24 cellular contexts compared by ENCODE assay signal in genomic region chr4:166735553-166735952, GRCh38.
"Had no signal": no experiment of that assay in that cellular context is flagged by ENCODE, and none has a peak within 500 bp of the region (broad histone marks: within the 10 kb centered on the region; RNA-seq: fewer than 3 reads in every experiment).

No MANE protein-coding gene starts in this region.

- FAIRE-seq: endothelial cell of umbilical vein, kidney had no signal

- H3K4me1 ChIP-seq: esophagus muscularis mucosa, foreskin keratinocyte, gastroesophageal sphincter, heart left ventricle, left lung, lower lobe of right lung had no signal

- H2AFZ ChIP-seq: hepatocyte had no signal

- H3K9me3 ChIP-seq: esophagus muscularis mucosa, gastroesophageal sphincter, heart left ventricle, left lung, lower lobe of right lung, mucosa of descending colon had no signal

- H3K9me3 Mint-ChIP-seq: mesothelial cell of epicardium had no signal

- H3K27me3 ChIP-seq: dorsolateral prefrontal cortex, esophagus muscularis mucosa, foreskin keratinocyte, gastroesophageal sphincter, heart left ventricle, hepatocyte, left lung had no signal

- H3K4me2 ChIP-seq: hepatocyte had no signal

- H3K4me3 ChIP-seq: coronary artery, dorsolateral prefrontal cortex, esophagus muscularis mucosa, gastroesophageal sphincter, heart left ventricle, hepatocyte, left lung, lower lobe of right lung, mucosa of descending colon had no signal

- H3K4me1 Mint-ChIP-seq: immature natural killer cell; mesothelial cell of epicardium; naive B cell; naive thymus-derived CD8-positive, alpha-beta T cell had no signal

- H3K79me2 ChIP-seq: hepatocyte had no signal

- H3K27ac Mint-ChIP-seq: immature natural killer cell; mesothelial cell of epicardium; naive B cell; naive thymus-derived CD8-positive, alpha-beta T cell had no signal

- H3K27me3 Mint-ChIP-seq: naive B cell; naive thymus-derived CD8-positive, alpha-beta T cell had no signal

- H3K27ac ChIP-seq: coronary artery, dorsolateral prefrontal cortex, esophagus muscularis mucosa, foreskin keratinocyte, gastroesophageal sphincter, heart left ventricle, hepatocyte, left lung, lower lobe of right lung had no signal

- H3K36me3 ChIP-seq: esophagus muscularis mucosa, gastroesophageal sphincter, heart left ventricle, left lung, lower lobe of right lung had no signal

- H3K4me3 Mint-ChIP-seq: immature natural killer cell; mesothelial cell of epicardium; naive B cell; naive thymus-derived CD8-positive, alpha-beta T cell had no signal

- ATAC-seq: foreskin keratinocyte; gastroesophageal sphincter; heart left ventricle; left lung; left ventricle myocardium superior; lower lobe of right lung; mucosa of descending colon; naive thymus-derived CD8-positive, alpha-beta T cell had no signal

- H3K36me3 Mint-ChIP-seq: immature natural killer cell; mesothelial cell of epicardium; naive B cell; naive thymus-derived CD8-positive, alpha-beta T cell had no signal

- DNase-seq: dermis blood vessel endothelial cell; dorsolateral prefrontal cortex; effector CD4-positive, alpha-beta T cell; effector memory CD4-positive, alpha-beta T cell; foreskin keratinocyte; heart left ventricle; hypothalamus; immature natural killer cell; islet precursor cell; kidney; kidney glomerular epithelial cell; left lung; left ventricle myocardium superior; lower lobe of right lung; mesenchymal stem cell; mucosa of descending colon; naive B cell; naive thymus-derived CD8-positive, alpha-beta T cell had no signal
